23 cellular contexts compared by ENCODE assay signal in the genomic region with DNA sequence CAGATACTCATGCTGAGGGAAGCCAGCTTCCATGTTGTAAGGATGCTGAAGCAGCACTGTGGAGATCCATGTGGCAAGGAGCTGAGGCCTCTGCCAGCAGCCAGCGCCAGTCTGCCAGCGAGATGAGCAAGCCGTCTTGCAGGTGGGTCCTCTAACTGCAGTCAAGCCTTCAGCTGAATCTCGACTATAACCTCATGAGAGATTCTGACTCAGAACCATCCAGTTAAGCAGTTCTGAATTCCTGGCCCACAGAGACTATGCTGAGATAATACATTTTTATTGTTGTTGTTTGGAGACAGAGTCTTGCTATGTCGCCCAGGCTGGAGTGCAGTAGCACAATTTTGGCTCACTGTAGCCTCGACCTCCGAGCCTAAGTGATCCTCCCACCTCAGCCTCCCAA.
A peak's percentile ranks its signal among the peaks of the same experiment; 100 is the strongest.
DNase-seq lines count a peak whose midpoint lies in the region; ATAC-seq and TF ChIP-seq lines count a peak whose summit lies in the region.
"Had no signal": no experiment of that assay in that cellular context is flagged by ENCODE, and none has a peak within 500 bp of the region (broad histone marks: within the 10 kb centered on the region; RNA-seq: fewer than 3 reads in every experiment).

No MANE protein-coding gene starts in this region.

- no peak for TF ChIP-seq CTCF in RWPE1 (conservative IDR thresholded peaks at IDR 0.05; ENCODE audit: low read depth)

- no peaks in the 10 kb centered on the region for H3K27me3 Mint-ChIP-seq in CD4-positive, CD25-positive, alpha-beta regulatory T cell

- peaks cover 0 to 5% (median 1%) of the 10 kb centered on the region in 7 donors for H3K9me3 Mint-ChIP-seq in CD4-positive, CD25-positive, alpha-beta regulatory T cell
- peaks cover 6% of the 10 kb centered on the region for H3K9me3 Mint-ChIP-seq in stimulated activated effector memory CD8-positive, alpha-beta T cell treated with anti-CD3 and anti-CD28 coated beads, Interleukin-12 subunit alpha, Interleukin-12 subunit beta, amount 100 ng/mL, for 72 hours

- peak overlapping the region in 1 of 4 donors; percentile 85 for H3K4me3 Mint-ChIP-seq in CD4-positive, CD25-positive, alpha-beta regulatory T cell
- H3K4me3 Mint-ChIP-seq in stimulated activated effector memory CD8-positive, alpha-beta T cell treated with anti-CD3 and anti-CD28 coated beads, Interleukin-12 subunit alpha, Interleukin-12 subunit beta, amount 100 ng/mL, for 72 hours = no peak overlapping the region
- H3K4me3 Mint-ChIP-seq: IgD-negative memory B cell had no signal

- no peak overlapping the region for H3K27ac ChIP-seq in CD4-positive, CD25-positive, alpha-beta regulatory T cell (ENCODE audit: insufficient read depth, low read length, poor library complexity, severe bottlenecking)
- peak overlapping the region; percentile 89 for H3K27ac ChIP-seq in RWPE1
- H3K27ac ChIP-seq in esophagus (ENCODE audit: low read depth in 2 of 2, low read length in 1 of 2) = peak overlapping the region; percentile 93 to 97
- H3K27ac ChIP-seq: HL-60, KMS-11, SJSA1 had no signal

- CTCF ChIA-PET in RWPE1 (lab: Yijun Ruan, JAX) = interaction anchor here (1.2 kb wide), 1 partner anchor 120 kb away, joined by 3 read pairs; no protein-coding TSS in a partner anchor

- peaks cover 22 to 61% (median 39%) of the 10 kb centered on the region in 4 donors for H3K4me1 Mint-ChIP-seq in CD4-positive, CD25-positive, alpha-beta regulatory T cell
- H3K4me1 Mint-ChIP-seq in stimulated activated effector memory CD8-positive, alpha-beta T cell treated with anti-CD3 and anti-CD28 coated beads, Interleukin-12 subunit alpha, Interleukin-12 subunit beta, amount 100 ng/mL, for 72 hours = peaks cover 31% of the 10 kb centered on the region

- ATAC-seq in CD4-positive, CD25-positive, alpha-beta regulatory T cell (ENCODE audit: low read depth in 2 of 2) = no peak
- ATAC-seq in stimulated activated effector memory CD8-positive, alpha-beta T cell treated with anti-CD3 and anti-CD28 coated beads, Interleukin-12 subunit alpha, Interleukin-12 subunit beta, amount 100 ng/mL, for 72 hours = no peak
- ATAC-seq in GM18861 (IDR thresholded peaks at IDR 0.05; ENCODE audit: unreplicated experiment) = no peak
- ATAC-seq: HCT116, PC-3 had no signal

- 89 to 92% methylated on average over 7 of the region's 7 CpGs for whole genome bisulfite sequencing in esophagus, 2 donors

- in situ Hi-C loops in ACHN (cut with HindIII; ENCODE audit: low pct_ligation_motif_present, low pct_unique_long_range_greater_than_20kb, low sequenced_read_pairs) = no loop called here

- peaks cover 3% of the 10 kb centered on the region for H3K36me3 Mint-ChIP-seq in CD4-positive, CD25-positive, alpha-beta regulatory T cell
- peaks cover 6% of the 10 kb centered on the region for H3K36me3 Mint-ChIP-seq in stimulated activated effector memory CD8-positive, alpha-beta T cell treated with anti-CD3 and anti-CD28 coated beads, Interleukin-12 subunit alpha, Interleukin-12 subunit beta, amount 100 ng/mL, for 72 hours

- H3K27me3 ChIP-seq in CD4-positive, CD25-positive, alpha-beta regulatory T cell (ENCODE audit: control insufficient read depth, insufficient read depth, low read length) = no peaks in the 10 kb centered on the region
- H3K27me3 ChIP-seq in esophagus (ENCODE audit: control insufficient read depth in 1 of 2, insufficient read depth in 2 of 2, low read length in 2 of 2) = no peaks in the 10 kb centered on the region
- H3K27me3 ChIP-seq: BE2C, SJSA1 had no signal

- DNase-seq in CD4-positive, CD25-positive, alpha-beta regulatory T cell = no peak
- DNase-seq in RWPE1 (ENCODE audit: low spot score) = no peak
- no peak for DNase-seq in stimulated activated effector memory CD8-positive, alpha-beta T cell treated with anti-CD3 and anti-CD28 coated beads, Interleukin-12 subunit alpha, Interleukin-12 subunit beta, amount 100 ng/mL, for 72 hours (ENCODE audit: low spot score in 2 of 2)
- no peak for DNase-seq in ACHN
- DNase-seq in SW480 (ENCODE audit: low spot score) = no peak
- DNase-seq: BE2C; GOT3; MM.1S; NCI-H1694; NCI-H2029 treated with DMSO at 0.1 percent for 48 hours; NCI-H446 treated with DMSO at 0.1 percent for 48 hours; NCI-H526; NCI-H82; NK-92 treated with Interleukin-12 subunit alpha and Interleukin-12 subunit beta, amount 100 ng/mL, for 24 hours; PC-3; Right ventricle myocardium superior had no signal

- peaks cover 39% of the 10 kb centered on the region for H3K4me1 ChIP-seq in CD4-positive, CD25-positive, alpha-beta regulatory T cell (ENCODE audit: control insufficient read depth, insufficient read depth, low read length, poor library complexity, severe bottlenecking)
- peaks cover 5 to 29% of the 10 kb centered on the region in 2 donors for H3K4me1 ChIP-seq in esophagus (ENCODE audit: control insufficient read depth in 2 of 2, insufficient read depth in 2 of 2, low read length in 1 of 2)
- H3K4me1 ChIP-seq: BE2C had no signal

- H3K27ac Mint-ChIP-seq in CD4-positive, CD25-positive, alpha-beta regulatory T cell = peak overlapping the region; percentile 84 to 92 (median 91)
- peak overlapping the region; percentile 74 for H3K27ac Mint-ChIP-seq in stimulated activated effector memory CD8-positive, alpha-beta T cell treated with anti-CD3 and anti-CD28 coated beads, Interleukin-12 subunit alpha, Interleukin-12 subunit beta, amount 100 ng/mL, for 72 hours
- H3K27ac Mint-ChIP-seq: IgD-negative memory B cell had no signal

- peaks cover 0 to 5% of the 10 kb centered on the region in 2 experiments for H3K9me3 ChIP-seq in CD4-positive, CD25-positive, alpha-beta regulatory T cell (ENCODE audit: control insufficient read depth in 2 of 2, low read length in 2 of 2)
- no peaks in the 10 kb centered on the region for H3K9me3 ChIP-seq in esophagus (ENCODE audit: control insufficient read depth in 2 of 2, insufficient read depth in 1 of 2, low read depth in 1 of 2, low read length in 1 of 2)
- H3K9me3 ChIP-seq: BE2C had no signal

- no peak overlapping the region for H3K4me3 ChIP-seq in CD4-positive, CD25-positive, alpha-beta regulatory T cell (ENCODE audit: low read depth, low read length)
- H3K4me3 ChIP-seq in esophagus (ENCODE audit: low read depth in 1 of 2, low read length in 2 of 2) = no peak overlapping the region
- H3K4me3 ChIP-seq: SJSA1 had no signal

- POLR2A ChIA-PET in RWPE1 (lab: Yijun Ruan, JAX; ENCODE audit: low non-redundant PET) = no interaction called here

- no peaks in the 10 kb centered on the region for H3K36me3 ChIP-seq in CD4-positive, CD25-positive, alpha-beta regulatory T cell (ENCODE audit: control insufficient read depth, insufficient read depth, low read length)
- no peaks in the 10 kb centered on the region for H3K36me3 ChIP-seq in esophagus (ENCODE audit: control insufficient read depth in 2 of 2, insufficient read depth in 2 of 2, low read length in 1 of 2)
- H3K36me3 ChIP-seq: BE2C, SJSA1 had no signal
